Comparison of ENCODE assay signal across 30 cellular contexts in the genomic region with DNA sequence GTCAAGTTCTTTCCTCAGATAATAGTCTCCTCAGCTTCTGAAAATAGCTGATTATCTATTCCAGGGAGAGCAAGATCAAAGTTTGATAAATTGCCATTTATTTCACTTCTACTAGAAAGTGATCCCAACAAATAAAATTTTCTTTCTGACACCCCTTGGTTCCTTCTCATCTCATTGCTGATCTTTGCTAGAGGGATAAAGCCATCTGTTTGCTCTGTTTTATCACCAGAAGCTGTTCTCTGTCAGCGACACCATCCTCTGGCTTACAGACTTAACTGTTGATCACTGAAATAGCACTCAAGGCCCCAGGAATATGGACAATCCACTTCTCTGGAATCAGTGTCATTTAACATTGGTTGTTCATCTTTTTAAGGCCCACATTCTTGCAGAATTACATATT.
"Had no signal": no experiment of that assay in that cellular context is flagged by ENCODE, and none has a peak within 500 bp of the region (broad histone marks: within the 10 kb centered on the region; RNA-seq: fewer than 3 reads in every experiment).

No MANE protein-coding gene starts in this region.

- H3K9me3 ChIP-seq: body of pancreas, breast epithelium had no signal

- H3K36me3 ChIP-seq: adrenal gland, brain microvascular endothelial cell, breast epithelium had no signal

- H3K27me3 ChIP-seq: adrenal gland, body of pancreas, brain microvascular endothelial cell, breast epithelium had no signal

- DNase-seq: activated B cell treated with CpG ODN at 0.5 μM for 24 hours; activated CD4-positive, alpha-beta memory T cell treated with anti-CD3 and anti-CD28 coated beads for 36 hours; activated CD4-positive, alpha-beta T cell treated with anti-CD3 and anti-CD28 coated beads for 4 hours; activated CD4-positive, alpha-beta T cell treated with anti-CD3 and anti-CD28 coated beads, Interleukin-2, amount 10 ng/mL, durations not matched to agents 24 days and 14 days; activated CD4-positive, alpha-beta T cell treated with anti-CD3 and anti-CD28 coated beads, Interleukin-2, amount 50 U/mL, for 1 hour; activated CD4-positive, alpha-beta T cell treated with anti-CD3 and anti-CD28 coated beads, Interleukin-2, amount 50 U/mL, for 4 hours; activated CD4-positive, CD25-positive, alpha-beta regulatory T cell treated with anti-CD3 and anti-CD28 coated beads, Interleukin-2, amount 50 U/mL, for 72 hours; activated CD8-positive, alpha-beta memory T cell treated with anti-CD3 and anti-CD28 coated beads, Interleukin-2, amount 50 U/mL, for 4 hours; activated CD8-positive, alpha-beta T cell treated with anti-CD3 and anti-CD28 coated beads for 36 hours; activated effector memory CD4-positive, alpha-beta T cell treated with anti-CD3 and anti-CD28 coated beads, Interleukin-2, amount 50 U/mL, for 16 hours; activated gamma-delta T cell treated with Interleukin-2 at 50 U/mL for 16 hours; activated naive CD4-positive, alpha-beta T cell; activated naive CD4-positive, alpha-beta T cell treated with anti-CD3 and anti-CD28 coated beads for 36 hours; activated naive CD4-positive, alpha-beta T cell treated with anti-CD3 and anti-CD28 coated beads, Interleukin-2, amount 50 U/mL, for 16 hours; activated naive CD8-positive, alpha-beta T cell treated with anti-CD3 and anti-CD28 coated beads for 36 hours; activated T-cell treated with anti-CD3 and anti-CD28 coated beads for 4 hours; activated T-cell treated with anti-CD3 and anti-CD28 coated beads, Interleukin-2, amount 50 U/mL, for 1 hour; activated T-cell treated with anti-CD3 and anti-CD28 coated beads, Interleukin-2, amount 50 U/mL, for 4 hours; activated T-cell treated with anti-CD3 and anti-CD28 coated beads, Interleukin-2, amount 50 U/mL, for 72 hours; adrenal gland; amniotic stem cell; aorta; body of pancreas; brain microvascular endothelial cell; central memory CD4-positive, alpha-beta T cell; T-helper 2 cell; T-helper 9 cell had no signal

- H3K4me3 ChIP-seq: adrenal gland, body of pancreas, breast epithelium had no signal

- H3K4me1 ChIP-seq: adrenal gland, body of pancreas, breast epithelium had no signal

- ATAC-seq: activated CD8-positive, alpha-beta T cell treated with anti-CD3 and anti-CD28 coated beads for 36 hours; activated naive CD4-positive, alpha-beta T cell treated with anti-CD3 and anti-CD28 coated beads, Interleukin-2, amount 50 U/mL, for 72 hours; activated T-cell treated with anti-CD3 and anti-CD28 coated beads, Interleukin-2, amount 50 U/mL, for 4 hours; activated T-cell treated with anti-CD3 and anti-CD28 coated beads, Interleukin-2, amount 50 U/mL, for 72 hours; activated T-helper 17 cell treated with anti-CD3 and anti-CD28 coated beads, Interleukin-2, amount 50 U/mL, for 72 hours; body of pancreas had no signal

- H3K27ac ChIP-seq: adrenal gland, body of pancreas, brain microvascular endothelial cell, breast epithelium had no signal
